ENCODE assay signal across 21 cellular contexts in the genomic region with DNA sequence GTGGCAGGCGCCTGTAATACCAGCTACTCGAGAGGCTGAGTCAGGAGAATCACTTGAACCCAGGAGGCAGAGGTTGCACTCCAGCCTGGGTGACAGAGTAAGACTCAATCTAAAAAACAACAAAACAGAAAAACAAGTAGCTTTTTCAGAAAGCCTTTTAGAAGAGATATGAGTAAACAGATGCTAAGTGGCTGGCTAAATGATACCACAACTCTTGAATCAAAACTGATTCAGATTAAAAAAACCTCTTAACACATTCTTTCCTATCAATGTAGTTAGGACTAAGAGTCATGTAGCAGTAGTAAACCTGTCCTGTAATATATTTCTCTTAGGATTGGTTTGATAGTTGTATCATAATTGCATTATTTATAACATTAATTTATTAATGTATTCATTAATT. TPM values are rescaled to one million over a fixed set of nuclear protein-coding genes. Genes with fewer than 3 reads are reported as not detected.
DNase-seq lines count a peak whose midpoint lies in the region; ATAC-seq, FAIRE-seq and TF ChIP-seq lines count a peak whose summit lies in the region.
"Had no signal": no experiment of that assay in that cellular context is flagged by ENCODE, and none has a peak within 500 bp of the region (broad histone marks: within the 10 kb centered on the region; RNA-seq: fewer than 3 reads in every experiment).

No MANE protein-coding gene starts in this region.

- H3K79me2 ChIP-seq in osteoblast (ENCODE audit: insufficient read depth, low read length) = peaks cover 52% of the 10 kb centered on the region

- CTCF ChIA-PET in activated CD4-positive, alpha-beta T cell treated with anti-CD3 and anti-CD28 coated beads for 36 hours (lab: Charles Lee) = interaction anchor here (0.7 to 1.6 kb wide), 3 partner anchors 10 to 195 kb away, joined by 3 to 4 read pairs (median 3); no protein-coding TSS in a partner anchor

- peak; percentile 13 for FAIRE-seq in G401.6 (lab: Jason Lieb, UNC)
- FAIRE-seq: D721Med, GM12891, GM18507 had no signal

- no peak overlapping the region for H3K27ac Mint-ChIP-seq in activated CD4-positive, alpha-beta T cell treated with anti-CD3 and anti-CD28 coated beads for 36 hours
- H3K27ac Mint-ChIP-seq: B cell, GM23338 had no signal

- no peak overlapping the region for H3K4me3 ChIP-seq in osteoblast (ENCODE audit: insufficient read depth, low read length)
- H3K4me3 ChIP-seq: BLaER1, GM23338 had no signal

- DNase-seq in activated CD4-positive, alpha-beta T cell treated with anti-CD3 and anti-CD28 coated beads for 36 hours = no peak
- DNase-seq in activated CD4-positive, alpha-beta T cell treated with anti-CD3 and anti-CD28 coated beads for 1 hour = no peak
- DNase-seq in osteoblast (ENCODE audit: insufficient read length, low spot score, missing footprints) (peak; percentile 13), SW480 (ENCODE audit: low spot score) (no peak), RKO (ENCODE audit: low spot score) (no peak)
- DNase-seq: CD4-positive, CD25-positive, alpha-beta regulatory T cell; CD8-positive, alpha-beta memory T cell; DMS 273 treated with DMSO at 0.1 percent for 48 hours; DMS79; EL; GF-D8; H9 had no signal

- H3K9me3 ChIP-seq in osteoblast (ENCODE audit: low read depth, low read length) = no peaks in the 10 kb centered on the region
- H3K9me3 ChIP-seq: BLaER1 had no signal

- no peak overlapping the region for H3K27ac ChIP-seq in osteoblast (ENCODE audit: low read depth, low read length)
- H3K27ac ChIP-seq: BLaER1, C4-2B had no signal

- no peak overlapping the region for H2AFZ ChIP-seq in osteoblast (ENCODE audit: low read length)
- H2AFZ ChIP-seq: GM23338 had no signal

- POLR2A ChIA-PET in activated CD4-positive, alpha-beta T cell treated with anti-CD3 and anti-CD28 coated beads for 36 hours (lab: Charles Lee) = interaction anchor here (0.6 kb wide), 1 partner anchor 104 kb away, joined by 6 read pairs; no protein-coding TSS in a partner anchor

- H4K20me1 ChIP-seq in osteoblast (ENCODE audit: insufficient read depth, low read length) = peaks cover 8% of the 10 kb centered on the region

- ATAC-seq in activated CD4-positive, alpha-beta T cell treated with anti-CD3 and anti-CD28 coated beads for 36 hours = peak; percentile 60
- ATAC-seq: GM23338, HCT116 had no signal

- H3K9me3 Mint-ChIP-seq in activated CD4-positive, alpha-beta T cell treated with anti-CD3 and anti-CD28 coated beads for 36 hours (ENCODE audit: low read depth) = no peaks in the 10 kb centered on the region
- H3K9me3 Mint-ChIP-seq: CD4-positive, CD25-positive, alpha-beta regulatory T cell; CD8-positive, alpha-beta memory T cell; GM23338; H9 had no signal

- no peaks in the 10 kb centered on the region for H3K27me3 ChIP-seq in osteoblast (ENCODE audit: insufficient read depth, low read length)
- H3K27me3 ChIP-seq: BLaER1 had no signal

- H3K36me3 ChIP-seq in osteoblast (ENCODE audit: insufficient read depth, low read length) = no peaks in the 10 kb centered on the region

- H3K27me3 Mint-ChIP-seq in activated CD4-positive, alpha-beta T cell treated with anti-CD3 and anti-CD28 coated beads for 36 hours = no peaks in the 10 kb centered on the region
- H3K27me3 Mint-ChIP-seq: B cell; CD4-positive, CD25-positive, alpha-beta regulatory T cell; CD8-positive, alpha-beta memory T cell had no signal

- intact Hi-C loops in activated CD4-positive, alpha-beta T cell treated with anti-CD3 and anti-CD28 coated beads for 36 hours (cut with DNase I, micrococcal nuclease) = no loop called here

- no peak overlapping the region for H3K4me3 Mint-ChIP-seq in activated CD4-positive, alpha-beta T cell treated with anti-CD3 and anti-CD28 coated beads for 36 hours
- H3K4me3 Mint-ChIP-seq: B cell; CD8-positive, alpha-beta memory T cell; GM23338; H9 had no signal

- peaks cover 5% of the 10 kb centered on the region for H3K36me3 Mint-ChIP-seq in activated CD4-positive, alpha-beta T cell treated with anti-CD3 and anti-CD28 coated beads for 36 hours (ENCODE audit: low read depth)

- no peak overlapping the region for H3K4me2 ChIP-seq in osteoblast (ENCODE audit: insufficient read depth, low read length)
- H3K4me2 ChIP-seq: BLaER1, GM23338 had no signal

- H3K4me1 Mint-ChIP-seq in activated CD4-positive, alpha-beta T cell treated with anti-CD3 and anti-CD28 coated beads for 36 hours = peaks cover 16% of the 10 kb centered on the region
- H3K4me1 Mint-ChIP-seq: GM23338, H9 had no signal

- TF ChIP-seq CTCF in osteoblast (IDR thresholded peaks at IDR 0.05; ENCODE audit: extremely low read depth, low read depth, low read length) = no peak

- peaks cover 4% of the 10 kb centered on the region for H3K4me1 ChIP-seq in osteoblast (ENCODE audit: insufficient read depth, low read length)
- H3K4me1 ChIP-seq: BLaER1 had no signal

RNA-seq across cellular contexts. Expression of a gene that starts 23.0 kb away (rescaled TPM):
- 1 to 10 TPM; 9.3 to 9.7 TPM for total RNA-seq in activated CD4-positive, alpha-beta T cell treated with anti-CD3 and anti-CD28 coated beads for 36 hours
- total RNA-seq in osteoblast = 14.7 and 15.6 TPM in 2 replicates

RNA-seq across cellular contexts. Expression of a gene that starts 54.7 kb away (rescaled TPM):
- total RNA-seq in activated CD4-positive, alpha-beta T cell treated with anti-CD3 and anti-CD28 coated beads for 36 hours = 1 to 10 TPM; 7.2 to 7.5 TPM
- 31.5 and 32.7 TPM in 2 replicates for total RNA-seq in osteoblast
